4 cellular contexts compared by ENCODE assay signal in genomic region chr12:95829395-95829794, GRCh38.
TF ChIP-seq lines count a peak whose summit lies in the region.

No MANE protein-coding gene starts in this region.

TF ChIP-seq in A549, 52 proteins besides CTCF, POLR2A, EP300 and RAD21:
- TF ChIP-seq HES2 (IDR thresholded peaks at IDR 0.05) (no peak), NR3C1 (IDR thresholded peaks at IDR 0.05) (no peak), HOXB5 (CRISPR knock-in tag; IDR thresholded peaks at IDR 0.05) (no peak), SREBF2 (IDR thresholded peaks at IDR 0.05) (no peak), BHLHE40 (IDR thresholded peaks at IDR 0.05; ENCODE audit: low read depth, low read length) (no peak), HEYL (CRISPR knock-in tag; IDR thresholded peaks at IDR 0.05) (no peak), PHF8 (IDR thresholded peaks at IDR 0.05; ENCODE audit: borderline replicate concordance, low read depth) (no peak), FOSB (CRISPR knock-in tag; IDR thresholded peaks at IDR 0.05) (no peak), ESRRA (IDR thresholded peaks at IDR 0.05; ENCODE audit: borderline replicate concordance, low read length) (no peak), HOXB13 (CRISPR knock-in tag; IDR thresholded peaks at IDR 0.05; ENCODE audit: low read depth) (no peak), TFCP2L1 (CRISPR knock-in tag; IDR thresholded peaks at IDR 0.05) (no peak), NPAS2 (CRISPR knock-in tag; IDR thresholded peaks at IDR 0.05; ENCODE audit: borderline replicate concordance) (no peak), EHMT2 (IDR thresholded peaks at IDR 0.05; ENCODE audit: low read depth) (no peak), ZNF302 (CRISPR knock-in tag; IDR thresholded peaks at IDR 0.05) (no peak)

TF ChIP-seq in PFSK-1, 5 proteins besides CTCF, POLR2A, EP300 and RAD21:
- no peak for TF ChIP-seq REST (IDR thresholded peaks at IDR 0.05; ENCODE audit: insufficient read depth in 1 of 2, low read depth in 2 of 2, low read length in 2 of 2)
- TF ChIP-seq POLR2AphosphoS5 (IDR thresholded peaks at IDR 0.05; ENCODE audit: low read depth, low read length), result peak; percentile 14; the same call in 1 of the 2 replicates

TF ChIP-seq in endothelial cell of umbilical vein, 7 proteins besides CTCF, POLR2A, EP300 and RAD21:
- TF ChIP-seq JUN (IDR thresholded peaks at IDR 0.05; ENCODE audit: borderline replicate concordance, insufficient read depth, insufficient read length, low read depth) (no peak), POLR2AphosphoS5 (IDR thresholded peaks at IDR 0.05; ENCODE audit: insufficient read depth, low read depth, low read length) (no peak), MYC (IDR thresholded peaks at IDR 0.05; ENCODE audit: low read depth, low read length) (no peak), GATA2 (IDR thresholded peaks at IDR 0.05; ENCODE audit: insufficient read depth, insufficient read length, low read depth, low read length) (no peak)
- TF ChIP-seq, protein P1, sequence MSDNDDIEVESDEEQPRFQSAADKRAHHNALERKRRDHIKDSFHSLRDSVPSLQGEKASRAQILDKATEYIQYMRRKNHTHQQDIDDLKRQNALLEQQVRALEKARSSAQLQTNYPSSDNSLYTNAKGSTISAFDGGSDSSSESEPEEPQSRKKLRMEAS (IDR thresholded peaks at IDR 0.05; ENCODE audit: insufficient read depth, insufficient read length), result no peak
TF ChIP-seq in endothelial cell of umbilical vein: peak in this region for 0.

TF ChIP-seq in GM23338, 12 proteins besides CTCF, POLR2A, EP300 and RAD21:
- TF ChIP-seq STAT1 (IDR thresholded peaks at IDR 0.05; ENCODE audit: unreplicated experiment) (no peak), ZNF462 (CRISPR knock-in tag; IDR thresholded peaks at IDR 0.05) (no peak), EZH2phosphoT487 (IDR thresholded peaks at IDR 0.05; ENCODE audit: unreplicated experiment) (no peak), ZNF331 (CRISPR knock-in tag; IDR thresholded peaks at IDR 0.05; ENCODE audit: low read depth) (no peak), POLR2AphosphoS5 (IDR thresholded peaks at IDR 0.05; ENCODE audit: low read depth) (no peak), JUNB (IDR thresholded peaks at IDR 0.05; ENCODE audit: unreplicated experiment) (no peak), ETS1 (IDR thresholded peaks at IDR 0.05) (no peak), EZH2 (IDR thresholded peaks at IDR 0.05; ENCODE audit: low read depth, unreplicated experiment) (no peak), CREB1 (CRISPR knock-in tag; IDR thresholded peaks at IDR 0.05; ENCODE audit: low read depth) (no peak), ZNF114 (CRISPR knock-in tag; IDR thresholded peaks at IDR 0.05) (no peak), NANOG (IDR thresholded peaks at IDR 0.05; ENCODE audit: borderline replicate concordance) (no peak), REST (IDR thresholded peaks at IDR 0.05; ENCODE audit: unreplicated experiment) (no peak)
